Comparison of ENCODE assay signal across 21 cellular contexts in the genomic region with DNA sequence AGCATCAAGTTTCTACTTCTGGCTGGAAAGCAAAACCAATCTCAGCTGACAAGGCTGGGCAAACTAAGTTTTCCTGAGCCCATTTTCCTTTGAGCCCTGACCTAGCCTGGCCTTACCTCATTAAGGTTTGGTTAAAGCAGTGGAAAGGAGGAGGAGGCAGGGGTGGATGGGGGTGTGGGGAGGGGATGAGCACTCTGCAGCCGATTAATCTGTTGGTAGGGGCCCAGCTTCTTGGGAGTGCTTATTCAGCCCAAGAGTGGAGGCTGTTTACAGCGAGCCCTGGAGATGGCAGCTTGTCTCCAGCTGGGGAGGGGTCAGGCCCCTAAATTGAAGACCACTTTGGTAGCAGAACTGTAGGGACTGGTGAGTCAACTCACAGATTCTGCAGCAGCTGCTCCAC. TPM values are rescaled to one million over a fixed set of nuclear protein-coding genes. Genes with fewer than 3 reads are reported as not detected.
"Had no signal": no experiment of that assay in that cellular context is flagged by ENCODE, and none has a peak within 500 bp of the region (broad histone marks: within the 10 kb centered on the region; RNA-seq: fewer than 3 reads in every experiment).

No MANE protein-coding gene starts in this region.

- FAIRE-seq: bronchial epithelial cell, islet of Langerhans, TTC549 had no signal

- ATAC-seq: gastroesophageal sphincter, natural killer cell, upper lobe of right lung had no signal

- H3K36me3 ChIP-seq: ovary had no signal

- H3K9me3 ChIP-seq: esophagus muscularis mucosa, gastroesophageal sphincter, ovary, prostate gland, thyroid gland, upper lobe of right lung had no signal

- H3K4me3 ChIP-seq: coronary artery, esophagus muscularis mucosa, gastroesophageal sphincter, ovary, prostate gland, thyroid gland, upper lobe of right lung had no signal

- H3K27ac ChIP-seq: coronary artery, esophagus muscularis mucosa, gastroesophageal sphincter, ovary, prostate gland, thyroid gland, upper lobe of right lung had no signal

- H3K27me3 ChIP-seq: esophagus muscularis mucosa, gastroesophageal sphincter, ovary, thyroid gland, upper lobe of right lung had no signal

- H3K4me1 ChIP-seq: prostate gland, thyroid gland, upper lobe of right lung had no signal

- DNase-seq: activated CD4-positive, alpha-beta T cell treated with anti-CD3 and anti-CD28 coated beads for 1 hour; activated CD4-positive, alpha-beta T cell treated with anti-CD3 and anti-CD28 coated beads, Interleukin-2, amount 50 U/mL, for 4 hours; activated gamma-delta T cell treated with Interleukin-2 at 50 U/mL for 16 hours; amniotic stem cell; cerebellar nuclear complex; hypothalamus; midbrain; natural killer cell; ovary; stimulated activated CD4-positive, alpha-beta T cell treated with anti-CD3 and anti-CD28 coated beads, Interleukin-4, amount 100 ng/mL, for 24 hours; substantia nigra; T-helper 1 cell; thyroid gland; upper lobe of right lung had no signal

RNA-seq across cellular contexts. Expression of a gene that starts 50.5 kb away (rescaled TPM):
- total RNA-seq: esophagus muscularis mucosa, gastroesophageal sphincter, ovary had no signal
